16 cellular contexts compared by ENCODE assay signal in genomic region chr6:152170313-152170701, GRCh38.
DNase-seq lines count a peak whose midpoint lies in the region; ATAC-seq and TF ChIP-seq lines count a peak whose summit lies in the region.
"Had no signal": no experiment of that assay in that cellular context is flagged by ENCODE, and none has a peak within 500 bp of the region (broad histone marks: within the 10 kb centered on the region; RNA-seq: fewer than 3 reads in every experiment).

No MANE protein-coding gene starts in this region.

- H3K36me3 Mint-ChIP-seq in activated CD4-positive, alpha-beta T cell treated with anti-CD3 and anti-CD28 coated beads, Interleukin-2, amount 10 ng/mL, durations not matched to agents 7 days and 5 days (ENCODE audit: low read depth): peaks cover 65% of the 10 kb centered on the region
- peaks cover 21 to 73% (median 34%) of the 10 kb centered on the region in 3 donors for H3K36me3 Mint-ChIP-seq in CD8-positive, alpha-beta memory T cell
- peaks cover 13 to 53% of the 10 kb centered on the region in 2 donors for H3K36me3 Mint-ChIP-seq in activated naive CD4-positive, alpha-beta T cell treated with anti-CD3 and anti-CD28 coated beads, Interleukin-2, amount 50 U/mL, for 72 hours
- H3K36me3 Mint-ChIP-seq in naive thymus-derived CD4-positive, alpha-beta T cell: peaks cover 17 to 69% (median 47%) of the 10 kb centered on the region in 5 donors

- H3K9me3 Mint-ChIP-seq in activated CD4-positive, alpha-beta T cell treated with anti-CD3 and anti-CD28 coated beads, Interleukin-2, amount 10 ng/mL, durations not matched to agents 7 days and 5 days: peaks cover 5% of the 10 kb centered on the region
- no peaks in the 10 kb centered on the region for H3K9me3 Mint-ChIP-seq in CD8-positive, alpha-beta memory T cell
- H3K9me3 Mint-ChIP-seq in activated naive CD4-positive, alpha-beta T cell treated with anti-CD3 and anti-CD28 coated beads, Interleukin-2, amount 50 U/mL, for 72 hours: peaks cover 0 to 10% of the 10 kb centered on the region in 2 donors
- H3K9me3 Mint-ChIP-seq in naive thymus-derived CD4-positive, alpha-beta T cell: peaks cover 0 to 6% (median 0%) of the 10 kb centered on the region in 11 donors
- H3K9me3 Mint-ChIP-seq: endodermal cell had no signal

- no peaks in the 10 kb centered on the region for H3K27me3 ChIP-seq in CD8-positive, alpha-beta memory T cell (ENCODE audit: insufficient read depth, low read length, poor library complexity, severe bottlenecking)
- H3K27me3 ChIP-seq in naive thymus-derived CD4-positive, alpha-beta T cell (ENCODE audit: control insufficient read depth in 2 of 2, insufficient read depth in 2 of 2, low read length in 2 of 2): no peaks in the 10 kb centered on the region
- H3K27me3 ChIP-seq in dorsolateral prefrontal cortex: no peaks in the 10 kb centered on the region
- H3K27me3 ChIP-seq: tibial artery had no signal

- DNase-seq in activated CD4-positive, alpha-beta T cell treated with anti-CD3 and anti-CD28 coated beads, Interleukin-2, amount 10 ng/mL, durations not matched to agents 7 days and 5 days: no peak
- no peak for DNase-seq in activated CD4-positive, alpha-beta T cell treated with anti-CD3 and anti-CD28 coated beads for 1 hour
- no peak for DNase-seq in CD8-positive, alpha-beta memory T cell
- DNase-seq in activated naive CD4-positive, alpha-beta T cell treated with anti-CD3 and anti-CD28 coated beads, Interleukin-2, amount 50 U/mL, for 72 hours (ENCODE audit: low spot score in 2 of 2): no peak
- no peak for DNase-seq in naive thymus-derived CD4-positive, alpha-beta T cell
- no peak for DNase-seq in dorsolateral prefrontal cortex
- DNase-seq in RPMI8226: no peak
- DNase-seq: activated naive CD8-positive, alpha-beta T cell treated with anti-CD3 and anti-CD28 coated beads, Interleukin-2, amount 10 ng/mL, durations not matched to agents 7 days and 5 days; endodermal cell; lower lobe of right lung; NCI-H1417; NCI-H2171 treated with DMSO at 0.1 percent for 48 hours; SHP77 treated with DMSO at 0.1 percent for 48 hours; T1000; tibial artery had no signal

- peaks cover 41% of the 10 kb centered on the region for H3K4me1 ChIP-seq in CD8-positive, alpha-beta memory T cell (ENCODE audit: insufficient read depth, low read length)
- peaks cover 12 to 25% of the 10 kb centered on the region in 2 donors for H3K4me1 ChIP-seq in naive thymus-derived CD4-positive, alpha-beta T cell (ENCODE audit: control insufficient read depth in 2 of 2, insufficient read depth in 2 of 2, low read length in 2 of 2)
- H3K4me1 ChIP-seq: lower lobe of right lung had no signal

- H3K4me3 ChIP-seq in CD8-positive, alpha-beta memory T cell (ENCODE audit: low read length): no peak overlapping the region
- no peak overlapping the region for H3K4me3 ChIP-seq in naive thymus-derived CD4-positive, alpha-beta T cell (ENCODE audit: low read length)
- no peak overlapping the region for H3K4me3 ChIP-seq in dorsolateral prefrontal cortex
- H3K4me3 ChIP-seq: lower lobe of right lung, tibial artery had no signal

- POLR2A ChIA-PET in activated CD4-positive, alpha-beta T cell treated with anti-CD3 and anti-CD28 coated beads, Interleukin-2, amount 10 ng/mL, durations not matched to agents 7 days and 5 days (lab: Charles Lee): no interaction called here
- POLR2A ChIA-PET in CD8-positive, alpha-beta memory T cell (lab: Charles Lee): interaction anchor here (1.0 to 1.8 kb wide), 2 partner anchors 15 kb away, joined by 3 to 15 read pairs; no protein-coding TSS in a partner anchor
- POLR2A ChIA-PET in naive thymus-derived CD4-positive, alpha-beta T cell (lab: Charles Lee): no interaction called here

- H3K27ac Mint-ChIP-seq in activated CD4-positive, alpha-beta T cell treated with anti-CD3 and anti-CD28 coated beads, Interleukin-2, amount 10 ng/mL, durations not matched to agents 7 days and 5 days: peak overlapping the region; percentile 88
- H3K27ac Mint-ChIP-seq in CD8-positive, alpha-beta memory T cell: peak overlapping the region; percentile 94 to 99 (median 96)
- peak overlapping the region; percentile 89 to 97 for H3K27ac Mint-ChIP-seq in activated naive CD4-positive, alpha-beta T cell treated with anti-CD3 and anti-CD28 coated beads, Interleukin-2, amount 50 U/mL, for 72 hours
- peak overlapping the region; percentile 65 to 94 (median 90) for H3K27ac Mint-ChIP-seq in naive thymus-derived CD4-positive, alpha-beta T cell
- H3K27ac Mint-ChIP-seq: endodermal cell had no signal

- ATAC-seq in activated naive CD4-positive, alpha-beta T cell treated with anti-CD3 and anti-CD28 coated beads, Interleukin-2, amount 50 U/mL, for 72 hours: peak in 1 of 2 donors; percentile 1
- ATAC-seq in naive thymus-derived CD4-positive, alpha-beta T cell: no peak
- ATAC-seq in HG03039 (IDR thresholded peaks at IDR 0.05; ENCODE audit: unreplicated experiment): no peak

- CTCF ChIA-PET in activated CD4-positive, alpha-beta T cell treated with anti-CD3 and anti-CD28 coated beads, Interleukin-2, amount 10 ng/mL, durations not matched to agents 7 days and 5 days (lab: Charles Lee): interaction anchor here (0.8 kb wide), 1 partner anchor 18 kb away, joined by 3 read pairs; no protein-coding TSS in a partner anchor
- CTCF ChIA-PET in CD8-positive, alpha-beta memory T cell (lab: Charles Lee): interaction anchor here (2.7 kb wide), 1 partner anchor 14 kb away, joined by 13 read pairs; no protein-coding TSS in a partner anchor
- CTCF ChIA-PET in naive thymus-derived CD4-positive, alpha-beta T cell (lab: Charles Lee): no interaction called here

- H3K9me3 ChIP-seq in CD8-positive, alpha-beta memory T cell (ENCODE audit: low read length): no peaks in the 10 kb centered on the region
- no peaks in the 10 kb centered on the region for H3K9me3 ChIP-seq in naive thymus-derived CD4-positive, alpha-beta T cell (ENCODE audit: control insufficient read depth in 2 of 3, low read length in 3 of 3)
- H3K9me3 ChIP-seq: lower lobe of right lung, tibial artery had no signal

- intact Hi-C loops in naive thymus-derived CD4-positive, alpha-beta T cell (cut with micrococcal nuclease): loop anchor here in 1 of 2 donors (2.0 kb wide), 1 partner anchor 18 kb away; no protein-coding TSS in a partner anchor
- intact Hi-C loops in dorsolateral prefrontal cortex (cut with DNase I): no loop called here

- H3K4me3 Mint-ChIP-seq in activated CD4-positive, alpha-beta T cell treated with anti-CD3 and anti-CD28 coated beads, Interleukin-2, amount 10 ng/mL, durations not matched to agents 7 days and 5 days: no peak overlapping the region
- H3K4me3 Mint-ChIP-seq in CD8-positive, alpha-beta memory T cell: peak overlapping the region; percentile 69 to 84 (median 76)
- peak overlapping the region in 6 of 10 donors; percentile 8 to 49 (median 27) for H3K4me3 Mint-ChIP-seq in naive thymus-derived CD4-positive, alpha-beta T cell
- H3K4me3 Mint-ChIP-seq: activated naive CD8-positive, alpha-beta T cell treated with anti-CD3 and anti-CD28 coated beads, Interleukin-2, amount 10 ng/mL, durations not matched to agents 7 days and 5 days; endodermal cell had no signal

- TF ChIP-seq CTCF in dorsolateral prefrontal cortex (IDR thresholded peaks at IDR 0.05 in 54 of 56, conservative IDR thresholded peaks at IDR 0.05 in 2 of 56; ENCODE audit: low read depth in 1 of 56, partially characterized antibody in 56 of 56): no peak

- peak overlapping the region; percentile 73 for H3K27ac ChIP-seq in CD8-positive, alpha-beta memory T cell (ENCODE audit: low read depth, low read length)
- H3K27ac ChIP-seq in naive thymus-derived CD4-positive, alpha-beta T cell (ENCODE audit: low read depth, low read length): peak overlapping the region; percentile 12
- no peak overlapping the region for H3K27ac ChIP-seq in dorsolateral prefrontal cortex

- H3K36me3 ChIP-seq in CD8-positive, alpha-beta memory T cell (ENCODE audit: insufficient read depth, low read length): peaks cover 45% of the 10 kb centered on the region
- peaks cover 8 to 78% (median 27%) of the 10 kb centered on the region in 3 experiments for H3K36me3 ChIP-seq in naive thymus-derived CD4-positive, alpha-beta T cell (ENCODE audit: control insufficient read depth in 2 of 3, insufficient read depth in 3 of 3, low read length in 3 of 3)

- no peaks in the 10 kb centered on the region for H3K27me3 Mint-ChIP-seq in activated CD4-positive, alpha-beta T cell treated with anti-CD3 and anti-CD28 coated beads, Interleukin-2, amount 10 ng/mL, durations not matched to agents 7 days and 5 days
- no peaks in the 10 kb centered on the region for H3K27me3 Mint-ChIP-seq in CD8-positive, alpha-beta memory T cell
- no peaks in the 10 kb centered on the region for H3K27me3 Mint-ChIP-seq in naive thymus-derived CD4-positive, alpha-beta T cell
- H3K27me3 Mint-ChIP-seq: activated naive CD8-positive, alpha-beta T cell treated with anti-CD3 and anti-CD28 coated beads, Interleukin-2, amount 10 ng/mL, durations not matched to agents 7 days and 5 days had no signal

- peaks cover 34% of the 10 kb centered on the region for H3K4me1 Mint-ChIP-seq in activated CD4-positive, alpha-beta T cell treated with anti-CD3 and anti-CD28 coated beads, Interleukin-2, amount 10 ng/mL, durations not matched to agents 7 days and 5 days
- H3K4me1 Mint-ChIP-seq in CD8-positive, alpha-beta memory T cell: peaks cover 58 to 75% (median 70%) of the 10 kb centered on the region in 3 donors
- H3K4me1 Mint-ChIP-seq in naive thymus-derived CD4-positive, alpha-beta T cell: peaks cover 23 to 64% (median 51%) of the 10 kb centered on the region in 7 donors
- H3K4me1 Mint-ChIP-seq: endodermal cell had no signal

Comparison
In these comparisons a context has a peak if more than half of its experiments do, and no peak if none do; other contexts are left out.
1. H3K27ac ChIP-seq: peak in CD8-positive, alpha-beta memory T cell (single experiment) and naive thymus-derived CD4-positive, alpha-beta T cell (single experiment); none in dorsolateral prefrontal cortex (0 of 59).
2. Peak in every context shown above with its lines, with median percentiles within 50 percentile points of each other: H3K27ac Mint-ChIP-seq.